In genomic region chr5:112976432-112977309, GRCh38 we compare ENCODE assay signal across 1 cellular context.
TF ChIP-seq lines count a peak whose summit lies in the region.

Gene DCP2, plus strand, starts transcription at chr5:112976798. Its CDS starts 136 bp downstream, at chr5:112976934.

TF ChIP-seq in HepG2, 621 proteins besides CTCF, POLR2A, EP300 and RAD21 (continued from another document and continues in another):
- TF ChIP-seq HOMEZ (CRISPR knock-in tag; IDR thresholded peaks at IDR 0.05; ENCODE audit: low read depth) = peak; percentile 69
- TF ChIP-seq PRDM10 (CRISPR knock-in tag; IDR thresholded peaks at IDR 0.05; ENCODE audit: low read depth) = peak; percentile 70
- no peak; the same call in 1 of the 2 replicates for TF ChIP-seq RNF219 (CRISPR knock-in tag; IDR thresholded peaks at IDR 0.05)
- TF ChIP-seq ZNF343 (CRISPR knock-in tag; IDR thresholded peaks at IDR 0.05) = 0 out of 2 replicates have a peak, but pooled peaks have one; percentile 21
- no peak for TF ChIP-seq ZNF589 (CRISPR knock-in tag; conservative IDR thresholded peaks at IDR 0.05)
- peak; percentile 50; the same call in 1 of the 2 replicates for TF ChIP-seq BCL6 (CRISPR knock-in tag; IDR thresholded peaks at IDR 0.05)
- TF ChIP-seq RERE (CRISPR knock-in tag; IDR thresholded peaks at IDR 0.05; ENCODE audit: low read depth) = no peak
- TF ChIP-seq MTF1 (CRISPR knock-in tag; IDR thresholded peaks at IDR 0.05) = no peak
- peak; percentile 35; the same call in 1 of the 2 replicates for TF ChIP-seq ZNF160 (CRISPR knock-in tag; IDR thresholded peaks at IDR 0.05)
- TF ChIP-seq ZNF460 (CRISPR knock-in tag; IDR thresholded peaks at IDR 0.05; ENCODE audit: borderline replicate concordance) = no peak
- TF ChIP-seq FOXO1 (CRISPR knock-in tag; IDR thresholded peaks at IDR 0.05) = no peak
- peak; percentile 91; the same call in 1 of the 2 replicates for TF ChIP-seq ZFP91 (CRISPR knock-in tag; IDR thresholded peaks at IDR 0.05; ENCODE audit: borderline replicate concordance)
- TF ChIP-seq CREB3 (CRISPR knock-in tag; IDR thresholded peaks at IDR 0.05) = no peak
- TF ChIP-seq ZNF784 (CRISPR knock-in tag; IDR thresholded peaks at IDR 0.05; ENCODE audit: borderline replicate concordance) = peak; percentile 82
- peak; percentile 92 for TF ChIP-seq PHF8 (CRISPR knock-in tag; IDR thresholded peaks at IDR 0.05)
- no peak for TF ChIP-seq NFKBIZ (CRISPR knock-in tag; IDR thresholded peaks at IDR 0.05)
- TF ChIP-seq FOXM1 (CRISPR knock-in tag; IDR thresholded peaks at IDR 0.05) = no peak
- peak; percentile 85; the same call in 1 of the 2 replicates for TF ChIP-seq ZNF451 (CRISPR knock-in tag; IDR thresholded peaks at IDR 0.05)
- TF ChIP-seq CREB1 (IDR thresholded peaks at IDR 0.05) = 0 out of 2 replicates have a peak, but pooled peaks have one; percentile 39
- TF ChIP-seq CREB1 (CRISPR knock-in tag; IDR thresholded peaks at IDR 0.05) = no peak
- TF ChIP-seq DRAP1 (CRISPR knock-in tag; IDR thresholded peaks at IDR 0.05) = peak; percentile 91
- peak; percentile 66; the same call in 1 of the 2 replicates for TF ChIP-seq ZNF768 (CRISPR knock-in tag; IDR thresholded peaks at IDR 0.05)
- TF ChIP-seq ZNF678 (CRISPR knock-in tag; IDR thresholded peaks at IDR 0.05) = no peak
- no peak for TF ChIP-seq ZNF12 (CRISPR knock-in tag; IDR thresholded peaks at IDR 0.05)
- peak; percentile 4; the same call in 1 of the 2 replicates for TF ChIP-seq SRF (IDR thresholded peaks at IDR 0.05; ENCODE audit: low read depth, low read length)
- no peak for TF ChIP-seq RARA (CRISPR knock-in tag; IDR thresholded peaks at IDR 0.05)
- no peak for TF ChIP-seq ZNF225 (CRISPR knock-in tag; IDR thresholded peaks at IDR 0.05)
- no peak for TF ChIP-seq KIAA2018 (CRISPR knock-in tag; IDR thresholded peaks at IDR 0.05; ENCODE audit: borderline replicate concordance)
- TF ChIP-seq ZSCAN12 (CRISPR knock-in tag; IDR thresholded peaks at IDR 0.05) = no peak
